Comparison of ENCODE assay signal across 23 cellular contexts in genomic region chr5:37940931-37941623, GRCh38.
DNase-seq lines count a peak whose midpoint lies in the region; FAIRE-seq and TF ChIP-seq lines count a peak whose summit lies in the region.
"Had no signal": no experiment of that assay in that cellular context is flagged by ENCODE, and none has a peak within 500 bp of the region (broad histone marks: within the 10 kb centered on the region; RNA-seq: fewer than 3 reads in every experiment).

No MANE protein-coding gene starts in this region.

- CTCF ChIA-PET in RWPE1 (lab: Yijun Ruan, JAX) = interaction anchor here (0.6 kb wide), 1 partner anchor 203 kb away, joined by 3 read pairs; no protein-coding TSS in a partner anchor

- no peak for TF ChIP-seq POLR2A in ovary (IDR thresholded peaks at IDR 0.05)

- no peak for TF ChIP-seq CTCF in RWPE1 (conservative IDR thresholded peaks at IDR 0.05; ENCODE audit: low read depth)
- TF ChIP-seq CTCF in keratinocyte (optimal IDR thresholded peaks at IDR 0.05 in 1 of 3, IDR thresholded peaks at IDR 0.05 in 1 of 3, conservative IDR thresholded peaks at IDR 0.05 in 1 of 3; ENCODE audit: extremely low read depth in 1 of 3, insufficient read depth in 2 of 3, low read length in 3 of 3) = no peak
- TF ChIP-seq CTCF in ovary (IDR thresholded peaks at IDR 0.05) = no peak

- H3K27me3 ChIP-seq in keratinocyte (ENCODE audit: control insufficient read depth, extremely low read depth, insufficient read depth, low read length) = no peaks in the 10 kb centered on the region
- no peaks in the 10 kb centered on the region for H3K27me3 ChIP-seq in ovary
- H3K27me3 ChIP-seq: BLaER1, SJCRH30, tibial nerve had no signal

- no peak overlapping the region for H2AFZ ChIP-seq in keratinocyte (ENCODE audit: control insufficient read depth, low read length)

- no peaks in the 10 kb centered on the region for H3K9me3 ChIP-seq in keratinocyte (ENCODE audit: control insufficient read depth, low read depth, low read length)
- no peaks in the 10 kb centered on the region for H3K9me3 ChIP-seq in ovary
- H3K9me3 ChIP-seq: BLaER1, mucosa of descending colon, SJCRH30 had no signal

- no peak for TF ChIP-seq EP300 in ovary (IDR thresholded peaks at IDR 0.05)

- no peak overlapping the region for H3K4me3 ChIP-seq in keratinocyte (ENCODE audit: control insufficient read depth in 2 of 3, extremely low read depth in 1 of 3, insufficient read depth in 2 of 3, low read depth in 1 of 3, low read length in 3 of 3)
- H3K4me3 ChIP-seq in ovary = no peak overlapping the region
- H3K4me3 ChIP-seq: BLaER1, dorsolateral prefrontal cortex, GM12878, mucosa of descending colon, SJCRH30, tibial nerve had no signal

- WGBS in ovary, 3 donors = 52 to 67% (median 62%) methylated on average over 4 of the region's 4 CpGs

- DNase-seq in EL (peak; percentile 46), M059J (ENCODE audit: low read depth) (peak; percentile 50), RWPE1 (ENCODE audit: low spot score) (peak; percentile 65), keratinocyte (ENCODE audit: low read depth, low spot score) (peak; percentile 79), ovary (no peak), HuH-7 (ENCODE audit: low spot score) (no peak)
- DNase-seq in stimulated activated CD4-positive, alpha-beta T cell treated with anti-CD3 and anti-CD28 coated beads, Interleukin-12 subunit alpha, Interleukin-12 subunit beta, amount 100 ng/mL, for 4 hours = no peak
- DNase-seq: activated B cell treated with CpG ODN at 0.5 μM for 24 hours; activated CD4-positive, alpha-beta T cell treated with anti-CD3 and anti-CD28 coated beads, Interleukin-2, amount 50 U/mL, for 1 hour; activated naive CD4-positive, alpha-beta T cell; activated T-cell treated with anti-CD3 and anti-CD28 coated beads, Interleukin-2, amount 50 U/mL, for 72 hours; dorsolateral prefrontal cortex; kidney; mucosa of descending colon; NCI-H1048; NCI-H187; NCI-H82; SJCRH30; T1000 had no signal

- H3K36me3 ChIP-seq in keratinocyte (ENCODE audit: control insufficient read depth in 2 of 2, extremely low read depth in 1 of 2, insufficient read depth in 2 of 2, low read length in 2 of 2) (no peaks in the 10 kb centered on the region), ovary (no peaks in the 10 kb centered on the region)
- H3K36me3 ChIP-seq: BLaER1, SJCRH30, tibial nerve had no signal

- intact Hi-C loops in ovary (cut with DNase I) = no loop called here

- peak overlapping the region; percentile 59 for H3K4me2 ChIP-seq in keratinocyte (ENCODE audit: control insufficient read depth, extremely low read depth, insufficient read depth, low read depth, low read length)
- H3K4me2 ChIP-seq: BLaER1 had no signal

- H3K79me2 ChIP-seq in keratinocyte (ENCODE audit: control insufficient read depth, insufficient read depth, low read length) = no peaks in the 10 kb centered on the region

- H3K9me1 ChIP-seq in keratinocyte (ENCODE audit: control insufficient read depth, extremely low read depth, insufficient read depth, low read length) = peaks cover 2% of the 10 kb centered on the region

- peak; percentile 98 for FAIRE-seq in keratinocyte (lab: Jason Lieb, UNC)
- FAIRE-seq: GM12878, HepG2, kidney had no signal

- no peaks in the 10 kb centered on the region for H4K20me1 ChIP-seq in keratinocyte (ENCODE audit: control insufficient read depth, extremely low read depth, insufficient read depth, low read length)
- H4K20me1 ChIP-seq: BLaER1 had no signal

- H3K9ac ChIP-seq in keratinocyte (ENCODE audit: control insufficient read depth, extremely low read depth, insufficient read depth, low read length) = peak overlapping the region; percentile 13
- H3K9ac ChIP-seq: BLaER1 had no signal

- H3K27ac ChIP-seq in RWPE1 (no peak overlapping the region), keratinocyte (ENCODE audit: control insufficient read depth, insufficient read depth, low read length) (peak overlapping the region; percentile 80), ovary (no peak overlapping the region)
- H3K27ac ChIP-seq: BLaER1, dorsolateral prefrontal cortex, SJCRH30, tibial nerve had no signal

- H3K4me1 ChIP-seq in keratinocyte (ENCODE audit: control insufficient read depth, extremely low read depth, insufficient read depth, low read length) (peaks cover 37% of the 10 kb centered on the region), ovary (ENCODE audit: insufficient read depth) (no peaks in the 10 kb centered on the region)
- H3K4me1 ChIP-seq: BLaER1, SJCRH30, tibial nerve had no signal

- dilution Hi-C loops in keratinocyte (cut with MboI; ENCODE audit: extremely low pct_ligation_motif_present, low sequenced_read_pairs) = no loop called here

- POLR2A ChIA-PET in RWPE1 (lab: Yijun Ruan, JAX; ENCODE audit: low non-redundant PET) = no interaction called here

Comparison
In these comparisons a context has a peak if more than half of its experiments do, and no peak if none do; other contexts are left out.
1. DNase-seq: peak in EL (single experiment), M059J (single experiment), RWPE1 (single experiment) and keratinocyte (single experiment); none in ovary (0 of 5), stimulated activated CD4-positive, alpha-beta T cell treated with anti-CD3 and anti-CD28 coated beads, Interleukin-12 subunit alpha, Interleukin-12 subunit beta, amount 100 ng/mL, for 4 hours (single experiment) and HuH-7 (single experiment).